Comparison of ENCODE assay signal across 8 cellular contexts in genomic region chr11:1382831-1383607, GRCh38. TPM values are rescaled to one million over a fixed set of nuclear protein-coding genes. Genes with fewer than 3 reads are reported as not detected.
DNase-seq lines count a peak whose midpoint lies in the region; ATAC-seq and TF ChIP-seq lines count a peak whose summit lies in the region.

No MANE protein-coding gene starts in this region.

- peak overlapping the region; percentile 94 for H2AFZ ChIP-seq in ACC112 (ENCODE audit: low read length, unreplicated experiment)

- ATAC-seq in GM19035 (IDR thresholded peaks at IDR 0.05; ENCODE audit: unreplicated experiment) = peak; percentile 80
- peak; percentile 57 for ATAC-seq in HG03571 (IDR thresholded peaks at IDR 0.05; ENCODE audit: unreplicated experiment)

- H3K27me3 ChIP-seq in ACC112 (ENCODE audit: insufficient read depth, low read length) (no peaks in the 10 kb centered on the region; the same call in 1 of the 2 replicates), Peyer's patch (no peaks in the 10 kb centered on the region)

- peak overlapping the region; percentile 69 for H3K4me3 Mint-ChIP-seq in activated T-helper 2 cell treated with anti-CD3 and anti-CD28 coated beads, Interferon-gamma antibody, Interleukin-2, Interleukin-4, amounts not matched to agents 10 μg/mL and 5 μg/mL and 100 μg/mL, durations not matched to agents 14 hours and 24 hours and 36 hours (ENCODE audit: low read depth)
- H3K4me3 Mint-ChIP-seq in nephron = peak overlapping the region; percentile 73 to 81 (median 79)

- no peaks in the 10 kb centered on the region for H3K36me3 Mint-ChIP-seq in activated T-helper 2 cell treated with anti-CD3 and anti-CD28 coated beads, Interferon-gamma antibody, Interleukin-2, Interleukin-4, amounts not matched to agents 10 μg/mL and 5 μg/mL and 100 μg/mL, durations not matched to agents 14 hours and 24 hours and 36 hours (ENCODE audit: low read depth)
- H3K36me3 Mint-ChIP-seq in nephron (ENCODE audit: low read depth) = no peaks in the 10 kb centered on the region

- H3K4me1 ChIP-seq in ACC112 (ENCODE audit: control insufficient read depth, insufficient read depth, low read length, unreplicated experiment) (peaks cover 2% of the 10 kb centered on the region), Peyer's patch (peaks cover 0 to 10% (median 0%) of the 10 kb centered on the region in 4 donors)

- TF ChIP-seq CTCF in Peyer's patch (IDR thresholded peaks at IDR 0.05) (no peak), nephron (IDR thresholded peaks at IDR 0.05; ENCODE audit: unreplicated experiment in 3 of 3) (peak in 1 of 3 experiments; percentile 11)

- peak overlapping the region; percentile 84 for H3K27ac Mint-ChIP-seq in activated T-helper 2 cell treated with anti-CD3 and anti-CD28 coated beads, Interferon-gamma antibody, Interleukin-2, Interleukin-4, amounts not matched to agents 10 μg/mL and 5 μg/mL and 100 μg/mL, durations not matched to agents 14 hours and 24 hours and 36 hours
- no peak overlapping the region for H3K27ac Mint-ChIP-seq in nephron

- peak; percentile 71 to 95 (median 92) for DNase-seq in Peyer's patch
- DNase-seq in activated T-helper 2 cell treated with anti-CD3 and anti-CD28 coated beads, Interferon-gamma antibody, Interleukin-2, Interleukin-4, amounts not matched to agents 10 μg/mL and 5 μg/mL and 100 μg/mL, durations not matched to agents 14 hours and 24 hours and 36 hours (ENCODE audit: low spot score) = peak; percentile 58
- peak; percentile 17 for DNase-seq in fibroblast of the conjunctiva (ENCODE audit: low read depth)
- peak; percentile 62 to 81 (median 70) for DNase-seq in stimulated activated naive CD4-positive, alpha-beta T cell (lab: John Stamatoyannopoulos, UW)

- H3K27me3 Mint-ChIP-seq in activated T-helper 2 cell treated with anti-CD3 and anti-CD28 coated beads, Interferon-gamma antibody, Interleukin-2, Interleukin-4, amounts not matched to agents 10 μg/mL and 5 μg/mL and 100 μg/mL, durations not matched to agents 14 hours and 24 hours and 36 hours (ENCODE audit: low read depth) = peaks cover 28% of the 10 kb centered on the region
- H3K27me3 Mint-ChIP-seq in nephron (ENCODE audit: low read depth) = peaks cover 34% of the 10 kb centered on the region

- H3K79me2 ChIP-seq in ACC112 (ENCODE audit: control insufficient read depth, insufficient read depth, low read length, unreplicated experiment) = no peaks in the 10 kb centered on the region

- H3K4me3 ChIP-seq in ACC112 (ENCODE audit: low read depth, low read length) (peak overlapping the region; percentile 82), Peyer's patch (peak overlapping the region; percentile 52 to 69 (median 60))

- intact Hi-C loops in activated T-helper 2 cell treated with anti-CD3 and anti-CD28 coated beads, Interferon-gamma antibody, Interleukin-2, Interleukin-4, amounts not matched to agents 10 μg/mL and 5 μg/mL and 100 μg/mL, durations not matched to agents 14 hours and 24 hours and 36 hours (cut with micrococcal nuclease) = loop anchor here (10.0 kb wide), 2 partner anchors 48 to 1022 kb away; partner anchors contain the start of gene TSSC4

- TF ChIP-seq POLR2A in Peyer's patch (IDR thresholded peaks at IDR 0.05) = no peak

- H3K4me1 Mint-ChIP-seq in activated T-helper 2 cell treated with anti-CD3 and anti-CD28 coated beads, Interferon-gamma antibody, Interleukin-2, Interleukin-4, amounts not matched to agents 10 μg/mL and 5 μg/mL and 100 μg/mL, durations not matched to agents 14 hours and 24 hours and 36 hours (ENCODE audit: low read depth) = peaks cover 10% of the 10 kb centered on the region
- no peaks in the 10 kb centered on the region for H3K4me1 Mint-ChIP-seq in nephron

- no peaks in the 10 kb centered on the region for H3K9me3 ChIP-seq in Peyer's patch

- H3K36me3 ChIP-seq in ACC112 (ENCODE audit: insufficient read depth, low read length) (no peaks in the 10 kb centered on the region), Peyer's patch (no peaks in the 10 kb centered on the region)

- peak overlapping the region; percentile 68; the same call in 1 of the 2 replicates for H3K27ac ChIP-seq in ACC112 (ENCODE audit: low read depth, low read length)
- peak overlapping the region; percentile 79 to 91 (median 88) for H3K27ac ChIP-seq in Peyer's patch

- H3K9me3 Mint-ChIP-seq in activated T-helper 2 cell treated with anti-CD3 and anti-CD28 coated beads, Interferon-gamma antibody, Interleukin-2, Interleukin-4, amounts not matched to agents 10 μg/mL and 5 μg/mL and 100 μg/mL, durations not matched to agents 14 hours and 24 hours and 36 hours = no peaks in the 10 kb centered on the region
- peaks cover 4% of the 10 kb centered on the region for H3K9me3 Mint-ChIP-seq in nephron

RNA-seq across cellular contexts. Expression of gene BRSK2, which starts 6.7 kb away (rescaled TPM):
- 1 to 10 TPM in 1 of 4 donors, under 1 TPM in 2, not detected in 1; 0.35 to 6.4 (median 0.40) TPM for total RNA-seq in Peyer's patch
- total RNA-seq in activated T-helper 2 cell treated with anti-CD3 and anti-CD28 coated beads, Interferon-gamma antibody, Interleukin-2, Interleukin-4, amounts not matched to agents 10 μg/mL and 5 μg/mL and 100 μg/mL, durations not matched to agents 14 hours and 24 hours and 36 hours = 1.5 and 1.6 TPM in 2 replicates

Comparison
In these comparisons a context has a peak if more than half of its experiments do, and no peak if none do; other contexts are left out.
1. Peak in every context shown above with its lines: DNase-seq, ATAC-seq, H3K4me3 ChIP-seq and H3K27ac ChIP-seq.
2. DNase-seq: peak in every context shown above with its lines; median percentile 92 in Peyer's patch; 70 in stimulated activated naive CD4-positive, alpha-beta T cell; 58 in activated T-helper 2 cell treated with anti-CD3 and anti-CD28 coated beads, Interferon-gamma antibody, Interleukin-2, Interleukin-4, amounts not matched to agents 10 μg/mL and 5 μg/mL and 100 μg/mL, durations not matched to agents 14 hours and 24 hours and 36 hours; 17 in fibroblast of the conjunctiva.